ENCODE assay signal across 8 cellular contexts in the genomic region with DNA sequence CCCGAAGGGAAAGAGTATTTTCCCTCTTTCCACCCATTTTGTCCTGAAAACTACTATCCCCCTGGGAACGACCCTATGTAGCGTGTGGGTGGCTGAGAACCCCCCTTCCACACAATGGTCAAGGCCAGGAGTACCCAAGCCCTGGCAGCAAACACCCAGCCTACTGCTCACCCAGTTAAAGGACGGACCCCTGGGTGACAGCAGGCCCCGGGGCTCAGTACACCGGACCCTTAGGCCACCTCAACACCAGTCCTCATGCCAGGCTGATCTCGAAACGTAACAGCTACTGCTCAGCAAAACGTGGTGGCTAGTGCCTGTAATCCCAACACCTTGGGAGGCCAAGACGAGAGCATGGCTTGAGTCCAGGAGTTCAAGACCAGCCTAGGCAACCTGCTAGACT. TPM values are rescaled to one million over a fixed set of nuclear protein-coding genes. Genes with fewer than 3 reads are reported as not detected.
DNase-seq lines count a peak whose midpoint lies in the region; ATAC-seq and TF ChIP-seq lines count a peak whose summit lies in the region.

No MANE protein-coding gene starts in this region.

- H3K4me1 Mint-ChIP-seq in activated CD8-positive, alpha-beta T cell treated with anti-CD3 and anti-CD28 coated beads for 36 hours (ENCODE audit: low read depth), result peaks cover 38% of the 10 kb centered on the region

- no peak for TF ChIP-seq EP300 in sigmoid colon (IDR thresholded peaks at IDR 0.05)

- no peak for TF ChIP-seq CTCF in left ventricle myocardium inferior (IDR thresholded peaks at IDR 0.05; ENCODE audit: borderline replicate concordance)
- no peak for TF ChIP-seq CTCF in right atrium auricular region (IDR thresholded peaks at IDR 0.05)
- TF ChIP-seq CTCF in activated CD8-positive, alpha-beta T cell treated with anti-CD3 and anti-CD28 coated beads for 36 hours (IDR thresholded peaks at IDR 0.05), result no peak
- no peak for TF ChIP-seq CTCF in upper lobe of right lung (IDR thresholded peaks at IDR 0.05)
- TF ChIP-seq CTCF in testis (IDR thresholded peaks at IDR 0.05), result no peak
- TF ChIP-seq CTCF in sigmoid colon (IDR thresholded peaks at IDR 0.05), result no peak

- no peak for DNase-seq in left ventricle myocardium inferior
- no peak for DNase-seq in right atrium auricular region (ENCODE audit: low spot score)
- DNase-seq in activated CD8-positive, alpha-beta T cell treated with anti-CD3 and anti-CD28 coated beads for 36 hours, result no peak
- DNase-seq in upper lobe of right lung, result no peak
- DNase-seq in testis, result no peak
- DNase-seq in sigmoid colon, result no peak

- H3K9me3 Mint-ChIP-seq in activated CD8-positive, alpha-beta T cell treated with anti-CD3 and anti-CD28 coated beads for 36 hours, result no peaks in the 10 kb centered on the region

- no peak overlapping the region for H3K9ac ChIP-seq in iPS-20b (ENCODE audit: low read depth, low read length)

- H3K27ac ChIP-seq in left ventricle myocardium inferior (replicated peaks) (peak overlapping the region; percentile 11), right atrium auricular region (no peak overlapping the region), iPS-20b (ENCODE audit: low read length) (no peak overlapping the region), upper lobe of right lung (no peak overlapping the region), testis (no peak overlapping the region), sigmoid colon (no peak overlapping the region)

- no peak for ATAC-seq in activated CD8-positive, alpha-beta T cell treated with anti-CD3 and anti-CD28 coated beads for 36 hours
- no peak for ATAC-seq in upper lobe of right lung
- ATAC-seq in GM18511 (IDR thresholded peaks at IDR 0.05; ENCODE audit: unreplicated experiment), result no peak

- POLR2A ChIA-PET in activated CD8-positive, alpha-beta T cell treated with anti-CD3 and anti-CD28 coated beads for 36 hours (lab: Charles Lee), result interaction anchor here (0.8 to 1.3 kb wide), 4 partner anchors 17 to 92 kb away, joined by 3 to 5 read pairs (median 4); a partner anchor contains a TSS

- H3K4me1 ChIP-seq in left ventricle myocardium inferior (peaks cover 88% of the 10 kb centered on the region), right atrium auricular region (peaks cover 0 to 45% of the 10 kb centered on the region in 2 donors), iPS-20b (ENCODE audit: insufficient read depth, low read length) (peaks cover 6% of the 10 kb centered on the region; the same call in 1 of the 2 replicates), upper lobe of right lung (peaks cover 30% of the 10 kb centered on the region), testis (peaks cover 6% of the 10 kb centered on the region), sigmoid colon (peaks cover 0 to 44% (median 37%) of the 10 kb centered on the region in 4 donors)

- TF ChIP-seq POLR2A in testis (IDR thresholded peaks at IDR 0.05), result no peak
- TF ChIP-seq POLR2A in sigmoid colon (IDR thresholded peaks at IDR 0.05), result no peak

- H3K36me3 ChIP-seq in left ventricle myocardium inferior (peaks cover 11% of the 10 kb centered on the region), right atrium auricular region (no peaks in the 10 kb centered on the region), iPS-20b (ENCODE audit: insufficient read depth, low read depth, low read length) (no peaks in the 10 kb centered on the region), upper lobe of right lung (no peaks in the 10 kb centered on the region), testis (ENCODE audit: low read depth, missing control alignments) (no peaks in the 10 kb centered on the region), sigmoid colon (no peaks in the 10 kb centered on the region)

- H3K4me3 ChIP-seq in left ventricle myocardium inferior (peak overlapping the region; percentile 94), right atrium auricular region (no peak overlapping the region), iPS-20b (ENCODE audit: low read length) (peak overlapping the region; percentile 87), upper lobe of right lung (peak overlapping the region; percentile 81), testis (no peak overlapping the region), sigmoid colon (peak overlapping the region in 2 of 4 donors; percentile 89 to 99)

- H3K4me3 Mint-ChIP-seq in activated CD8-positive, alpha-beta T cell treated with anti-CD3 and anti-CD28 coated beads for 36 hours, result peak overlapping the region; percentile 88

- intact Hi-C loops in left ventricle myocardium inferior (cut with micrococcal nuclease) (no loop called here), upper lobe of right lung (cut with DNase I) (no loop called here), testis (cut with DNase I; ENCODE audit: low total_unique reads) (no loop called here), sigmoid colon (cut with DNase I) (loop anchor here (10.0 kb wide), 1 partner anchor 501 kb away; no protein-coding TSS in a partner anchor)
- intact Hi-C loops in activated CD8-positive, alpha-beta T cell treated with anti-CD3 and anti-CD28 coated beads for 36 hours (cut with micrococcal nuclease), result no loop called here

- WGBS in testis, 2 donors, result 82 to 85% methylated on average over 8 to 10 of the region's 10 CpGs
- WGBS in sigmoid colon, 2 donors, result 85 to 92% methylated on average over 10 of the region's 10 CpGs

- H3K27me3 ChIP-seq in left ventricle myocardium inferior (ENCODE audit: low read depth), result peaks cover 30% of the 10 kb centered on the region
- H3K27me3 ChIP-seq in right atrium auricular region, result no peaks in the 10 kb centered on the region
- peaks cover 43% of the 10 kb centered on the region for H3K27me3 ChIP-seq in iPS-20b (ENCODE audit: insufficient read depth, low read length)
- H3K27me3 ChIP-seq in upper lobe of right lung, result peaks cover 22% of the 10 kb centered on the region
- H3K27me3 ChIP-seq in testis, result no peaks in the 10 kb centered on the region
- peaks cover 0 to 23% (median 12%) of the 10 kb centered on the region in 3 donors for H3K27me3 ChIP-seq in sigmoid colon

- CTCF ChIA-PET in activated CD8-positive, alpha-beta T cell treated with anti-CD3 and anti-CD28 coated beads for 36 hours (lab: Charles Lee), result interaction anchor here (1.0 kb wide), 1 partner anchor 73 kb away, joined by 3 read pairs; no protein-coding TSS in a partner anchor

- H3K27ac Mint-ChIP-seq in activated CD8-positive, alpha-beta T cell treated with anti-CD3 and anti-CD28 coated beads for 36 hours, result no peak overlapping the region

- H3K27me3 Mint-ChIP-seq in activated CD8-positive, alpha-beta T cell treated with anti-CD3 and anti-CD28 coated beads for 36 hours, result peaks cover 12% of the 10 kb centered on the region

- no peaks in the 10 kb centered on the region for H3K9me3 ChIP-seq in left ventricle myocardium inferior (replicated peaks)
- no peaks in the 10 kb centered on the region for H3K9me3 ChIP-seq in right atrium auricular region
- no peaks in the 10 kb centered on the region; the same call in 1 of the 2 replicates for H3K9me3 ChIP-seq in iPS-20b (ENCODE audit: insufficient read depth, low read depth, low read length)
- H3K9me3 ChIP-seq in upper lobe of right lung, result no peaks in the 10 kb centered on the region
- H3K9me3 ChIP-seq in testis, result no peaks in the 10 kb centered on the region
- H3K9me3 ChIP-seq in sigmoid colon, result no peaks in the 10 kb centered on the region

- H3K36me3 Mint-ChIP-seq in activated CD8-positive, alpha-beta T cell treated with anti-CD3 and anti-CD28 coated beads for 36 hours (ENCODE audit: low read depth), result peaks cover 4% of the 10 kb centered on the region

RNA-seq across cellular contexts. Expression of a gene that starts 1.4 kb away (rescaled TPM):
- total RNA-seq in left ventricle myocardium inferior (18.0 TPM), right atrium auricular region (10 to 100 TPM; 18.8 to 22.4 TPM), upper lobe of right lung (35.6 TPM), testis (10 to 100 TPM; 45.8 to 54.4 TPM), sigmoid colon (10 to 100 TPM; 34.1 to 48.5 (median 40.4) TPM)
- 10 to 100 TPM; 34.2 to 41.0 TPM for total RNA-seq in activated CD8-positive, alpha-beta T cell treated with anti-CD3 and anti-CD28 coated beads for 36 hours
- polyA plus RNA-seq in testis (ENCODE audit: insufficient read depth, low read depth, low replicate concordance) (34.6 TPM), sigmoid colon (10 to 100 TPM; 13.8 to 16.9 (median 15.7) TPM)

RNA-seq across cellular contexts. Expression of a gene that starts 2.1 kb away (rescaled TPM):
- total RNA-seq in left ventricle myocardium inferior, result 8.6 TPM
- 10 to 100 TPM in 1 of 2 donors, 1 to 10 TPM in 1; 2.5 to 15.3 TPM for total RNA-seq in right atrium auricular region
- under 1 TPM; 0.18 to 0.32 TPM for total RNA-seq in activated CD8-positive, alpha-beta T cell treated with anti-CD3 and anti-CD28 coated beads for 36 hours
- total RNA-seq in upper lobe of right lung, result 2.0 TPM
- total RNA-seq in testis, result 1 to 10 TPM in 1 of 2 donors, under 1 TPM in 1; 0.94 to 2.4 TPM
- polyA plus RNA-seq in testis (ENCODE audit: insufficient read depth, low read depth, low replicate concordance), result 0.58 TPM
- total RNA-seq in sigmoid colon, result under 1 TPM in 3 of 4 donors, not detected in 1; 0.28 to 0.82 (median 0.36) TPM
- polyA plus RNA-seq in sigmoid colon, result under 1 TPM in 1 of 3 donors, not detected in 2; 0.04 TPM

RNA-seq across cellular contexts. Expression of a gene that starts 18.0 kb away (rescaled TPM):
- total RNA-seq in left ventricle myocardium inferior (22.7 TPM), right atrium auricular region (10 to 100 TPM in 1 of 2 donors, 1 to 10 TPM in 1; 9.1 to 18.0 TPM), upper lobe of right lung (14.2 TPM), testis (10 to 100 TPM; 11.3 to 15.5 TPM), sigmoid colon (1 to 10 TPM; 6.1 to 6.9 (median 6.7) TPM)
- 10 to 100 TPM; 16.1 to 17.5 TPM for total RNA-seq in activated CD8-positive, alpha-beta T cell treated with anti-CD3 and anti-CD28 coated beads for 36 hours
- polyA plus RNA-seq in testis (ENCODE audit: insufficient read depth, low read depth, low replicate concordance) (6.7 TPM), sigmoid colon (10 to 100 TPM in 1 of 3 donors, 1 to 10 TPM in 2; 6.6 to 10.7 (median 8.8) TPM)

RNA-seq across cellular contexts. Expression of a gene that starts 46.0 kb away (rescaled TPM):
- total RNA-seq in left ventricle myocardium inferior, result not detected
- under 1 TPM; 0.28 to 0.96 TPM for total RNA-seq in right atrium auricular region
- under 1 TPM in 1 of 2 experiments, not detected in 1; 0.13 TPM for total RNA-seq in activated CD8-positive, alpha-beta T cell treated with anti-CD3 and anti-CD28 coated beads for 36 hours
- not detected for total RNA-seq in upper lobe of right lung
- total RNA-seq in testis, result 10 to 100 TPM; 24.3 to 30.6 TPM
- polyA plus RNA-seq in testis (ENCODE audit: insufficient read depth, low read depth, low replicate concordance), result 33.4 TPM
- total RNA-seq in sigmoid colon, result 1 to 10 TPM in 1 of 4 donors, under 1 TPM in 1, not detected in 2; 0.28 to 1.5 TPM
- under 1 TPM in 1 of 3 donors, not detected in 2; 0.06 TPM for polyA plus RNA-seq in sigmoid colon

Comparison
In these comparisons a context has a peak if more than half of its experiments do, and no peak if none do; other contexts are left out.
1. H3K4me3 ChIP-seq: peak in left ventricle myocardium inferior (single experiment), iPS-20b (single experiment) and upper lobe of right lung (single experiment); none in right atrium auricular region (0 of 2) and testis (0 of 2).